Comparison of ENCODE assay signal across 1 cellular context in the genomic region with DNA sequence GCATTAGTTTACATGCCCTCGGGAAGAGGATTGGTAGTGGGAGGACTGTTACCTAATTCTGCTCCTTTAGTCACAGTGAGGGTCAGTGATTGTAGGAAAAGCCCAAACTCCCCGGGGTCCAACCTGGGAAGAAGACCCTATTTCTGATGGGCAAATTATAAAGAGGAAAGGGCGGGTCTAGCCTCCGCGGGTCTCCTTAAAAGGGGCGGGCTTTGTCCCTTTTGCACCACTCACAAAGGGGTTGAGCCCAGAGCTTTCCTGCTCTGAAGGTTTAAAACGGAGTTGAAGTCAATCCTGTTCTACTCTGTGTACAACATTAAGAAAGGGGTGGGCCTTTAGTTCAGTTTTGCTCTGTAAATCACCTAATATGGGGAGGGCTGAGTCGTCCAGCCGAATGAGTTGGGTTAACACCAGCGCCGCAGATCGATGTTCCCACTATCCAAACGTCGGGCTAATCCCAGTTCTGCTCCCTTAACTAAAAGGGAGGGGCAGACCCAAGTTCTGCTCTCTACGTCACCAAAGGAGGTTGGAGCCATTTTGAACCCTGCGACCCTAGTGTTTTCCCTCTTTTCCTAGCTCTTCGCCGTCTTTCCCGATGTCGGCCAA.
TF ChIP-seq lines count a peak whose summit lies in the region.

No MANE protein-coding gene starts in this region.

TF ChIP-seq in K562, 482 proteins besides CTCF, POLR2A, EP300 and RAD21 (continued from another document):
- TF ChIP-seq, protein P1, sequence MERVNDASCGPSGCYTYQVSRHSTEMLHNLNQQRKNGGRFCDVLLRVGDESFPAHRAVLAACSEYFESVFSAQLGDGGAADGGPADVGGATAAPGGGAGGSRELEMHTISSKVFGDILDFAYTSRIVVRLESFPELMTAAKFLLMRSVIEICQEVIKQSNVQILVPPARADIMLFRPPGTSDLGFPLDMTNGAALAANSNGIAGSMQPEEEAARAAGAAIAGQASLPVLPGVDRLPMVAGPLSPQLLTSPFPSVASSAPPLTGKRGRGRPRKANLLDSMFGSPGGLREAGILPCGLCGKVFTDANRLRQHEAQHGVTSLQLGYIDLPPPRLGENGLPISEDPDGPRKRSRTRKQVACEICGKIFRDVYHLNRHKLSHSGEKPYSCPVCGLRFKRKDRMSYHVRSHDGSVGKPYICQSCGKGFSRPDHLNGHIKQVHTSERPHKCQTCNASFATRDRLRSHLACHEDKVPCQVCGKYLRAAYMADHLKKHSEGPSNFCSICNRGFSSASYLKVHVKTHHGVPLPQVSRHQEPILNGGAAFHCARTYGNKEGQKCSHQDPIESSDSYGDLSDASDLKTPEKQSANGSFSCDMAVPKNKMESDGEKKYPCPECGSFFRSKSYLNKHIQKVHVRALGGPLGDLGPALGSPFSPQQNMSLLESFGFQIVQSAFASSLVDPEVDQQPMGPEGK (CRISPR knock-in tag; IDR thresholded peaks at IDR 0.05; ENCODE audit: borderline replicate concordance): 0 out of 2 replicates have a peak, but pooled peaks have one; percentile 19
- no peak for TF ChIP-seq ZSCAN32 (CRISPR knock-in tag; IDR thresholded peaks at IDR 0.05)
- TF ChIP-seq TAF9B (IDR thresholded peaks at IDR 0.05; ENCODE audit: partially characterized antibody): no peak
- 0 out of 2 replicates have a peak, but pooled peaks have one; percentile 14 for TF ChIP-seq NBN (IDR thresholded peaks at IDR 0.05; ENCODE audit: low read depth)
- no peak for TF ChIP-seq TRIM24 (IDR thresholded peaks at IDR 0.05)
- TF ChIP-seq, protein P2, sequence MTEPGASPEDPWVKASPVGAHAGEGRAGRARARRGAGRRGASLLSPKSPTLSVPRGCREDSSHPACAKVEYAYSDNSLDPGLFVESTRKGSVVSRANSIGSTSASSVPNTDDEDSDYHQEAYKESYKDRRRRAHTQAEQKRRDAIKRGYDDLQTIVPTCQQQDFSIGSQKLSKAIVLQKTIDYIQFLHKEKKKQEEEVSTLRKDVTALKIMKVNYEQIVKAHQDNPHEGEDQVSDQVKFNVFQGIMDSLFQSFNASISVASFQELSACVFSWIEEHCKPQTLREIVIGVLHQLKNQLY (CRISPR knock-in tag; conservative IDR thresholded peaks at IDR 0.05): no peak
